ENCODE assay signal across 8 cellular contexts in the genomic region with DNA sequence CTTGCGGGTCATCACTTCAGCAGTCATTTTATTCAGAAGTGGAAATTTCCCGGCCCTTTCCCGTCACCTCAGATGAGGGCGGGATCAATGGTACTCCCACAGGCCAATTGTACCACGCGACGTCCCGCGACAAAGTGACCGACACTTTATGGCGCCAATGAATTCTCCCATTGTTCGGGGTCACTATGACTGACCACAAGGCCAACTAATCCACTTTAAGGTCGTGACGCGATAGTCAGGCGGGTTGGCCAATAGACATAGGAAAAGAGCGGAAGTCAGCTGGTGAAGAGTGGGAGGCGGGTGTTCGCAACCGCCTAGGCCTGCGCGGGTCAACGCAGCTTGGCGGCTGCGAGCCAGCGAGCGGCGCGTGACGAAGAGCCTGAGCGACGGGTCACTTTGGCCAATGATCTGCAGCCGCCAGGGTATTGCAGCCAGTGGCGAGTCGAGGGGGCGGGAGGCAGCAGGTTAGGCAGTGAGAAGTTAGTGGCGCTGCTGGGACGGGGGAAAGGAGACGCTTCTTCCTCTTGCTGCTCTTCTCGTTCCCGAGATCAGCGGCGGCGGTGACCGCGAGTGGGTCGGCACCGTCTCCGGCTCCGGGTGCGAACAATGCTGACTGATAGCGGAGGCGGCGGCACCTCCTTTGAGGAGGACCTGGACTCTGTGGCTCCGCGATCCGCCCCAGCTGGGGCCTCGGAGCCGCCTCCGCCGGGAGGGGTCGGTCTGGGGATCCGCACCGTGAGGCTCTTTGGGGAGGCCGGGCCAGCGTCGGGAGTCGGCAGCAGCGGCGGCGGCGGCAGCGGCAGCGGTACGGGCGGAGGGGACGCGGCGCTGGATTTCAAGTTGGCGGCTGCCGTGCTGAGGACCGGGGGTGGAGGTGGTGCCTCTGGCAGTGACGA. TPM values are rescaled to one million over a fixed set of nuclear protein-coding genes. Genes with fewer than 3 reads are reported as not detected.
DNase-seq lines count a peak whose midpoint lies in the region; ATAC-seq and TF ChIP-seq lines count a peak whose summit lies in the region.

TSS of gene ANKHD1 (plus strand) at position 472 of the 896 bp plus-strand sequence. CDS start at position 607, 135 bp downstream.

- H3K36me3 ChIP-seq in PC-3 (ENCODE audit: low read depth, low read length) = no peaks in the 10 kb centered on the region

- CTCF ChIA-PET in PC-3 (lab: Charles Lee) = interaction anchor here (0.5 to 0.9 kb wide), 3 partner anchors 50 to 262 kb away, joined by 3 to 6 read pairs (median 3); partner anchors contain the start of gene HBEGF

- no peaks in the 10 kb centered on the region for H3F3A ChIP-seq in PC-3 (ENCODE audit: low read length, unreplicated experiment)

- ATAC-seq in GM21576 (IDR thresholded peaks at IDR 0.05; ENCODE audit: unreplicated experiment) (peak; percentile 82), PC-3 (peak; percentile 73)

- H3K9me3 ChIP-seq in PC-3 (ENCODE audit: low read length) = no peaks in the 10 kb centered on the region

- peaks cover 30% of the 10 kb centered on the region for H3K4me1 ChIP-seq in PC-3 (ENCODE audit: insufficient read depth, low read length)

- TSS peak; percentile 47 for BruUV-seq in PC-3 (replicated peaks; lab: Mats Ljungman, UMichigan)

- DNase-seq in DMS114 treated with DMSO at 0.1 percent for 48 hours (lab: John Stamatoyannopoulos, UW; ENCODE audit: unreplicated experiment) (peak; percentile 99), PC-3 (peak; percentile 100), activated T-cell treated with anti-CD3 and anti-CD28 coated beads for 48 hours (ENCODE audit: low read depth) (peak; percentile 94), epithelial cell of proximal tubule (ENCODE audit: low read depth) (peak; percentile 100), mucosa of gallbladder (ENCODE audit: low spot score) (peak; percentile 100)
- peak; percentile 94 for DNase-seq in stimulated activated CD8-positive, alpha-beta memory T cell treated with anti-CD3 and anti-CD28 coated beads, Interleukin-4, amount 100 ng/mL, for 48 hours

- intact Hi-C loops in PC-3 (cut with micrococcal nuclease) = loop anchor here (1.0 to 5.0 kb wide), 3 partner anchors 28 to 317 kb away; no protein-coding TSS in a partner anchor

- no peak for TF ChIP-seq EP300 in Ishikawa (IDR thresholded peaks at IDR 0.05; ENCODE audit: borderline replicate concordance)

- H3K4me2 ChIP-seq in PC-3 (ENCODE audit: low read length) = peak within 1 kb of the TSS; percentile 84

- no peaks in the 10 kb centered on the region for H3K9me2 ChIP-seq in PC-3 (replicated peaks; ENCODE audit: low read length)

- POLR2A ChIA-PET in PC-3 (lab: Charles Lee; ENCODE audit: unreplicated experiment) = interaction anchor here (0.5 kb wide), 1 partner anchor 120 kb away, joined by 3 read pairs; no protein-coding TSS in a partner anchor

- no peak for TF ChIP-seq RAD21 in Ishikawa (IDR thresholded peaks at IDR 0.05; ENCODE audit: low read depth)

- H3K79me2 ChIP-seq in PC-3 (ENCODE audit: low read length) = peaks cover 62% of the 10 kb centered on the region

- no peaks in the 10 kb centered on the region for H3K27me3 ChIP-seq in PC-3 (ENCODE audit: low read length)

- peak within 1 kb of the TSS; percentile 93 for H3K9ac ChIP-seq in PC-3 (ENCODE audit: low read length)

- H4K20me1 ChIP-seq in PC-3 (ENCODE audit: low read length) = peaks cover 25% of the 10 kb centered on the region

- TF ChIP-seq CTCF in PC-3 (conservative IDR thresholded peaks at IDR 0.05; ENCODE audit: low read depth, low read length) (no peak), epithelial cell of proximal tubule (conservative IDR thresholded peaks at IDR 0.05; ENCODE audit: low read depth, low read length) (no peak)

- peak within 1 kb of the TSS; percentile 91 for H2AFZ ChIP-seq in PC-3 (ENCODE audit: low read length)

- H3K27ac ChIP-seq in PC-3 (ENCODE audit: low read length) = peak within 1 kb of the TSS; percentile 79

- H3K4me3 ChIP-seq in PC-3 (ENCODE audit: low read length) (peak within 1 kb of the TSS; percentile 97), epithelial cell of proximal tubule (ENCODE audit: low read depth, low read length) (peak within 1 kb of the TSS; percentile 96)

TF ChIP-seq in Ishikawa, 13 proteins besides CTCF, POLR2A, EP300 and RAD21:
- TF ChIP-seq CREB1 (IDR thresholded peaks at IDR 0.05; ENCODE audit: low read depth) = peak; percentile 88
- 0 out of 2 replicates have a peak, but pooled peaks have one; percentile 20 for TF ChIP-seq EGR1 (IDR thresholded peaks at IDR 0.05)
- peak; percentile 83 for TF ChIP-seq YY1 (IDR thresholded peaks at IDR 0.05; ENCODE audit: low read depth)
- TF ChIP-seq, protein P1, sequence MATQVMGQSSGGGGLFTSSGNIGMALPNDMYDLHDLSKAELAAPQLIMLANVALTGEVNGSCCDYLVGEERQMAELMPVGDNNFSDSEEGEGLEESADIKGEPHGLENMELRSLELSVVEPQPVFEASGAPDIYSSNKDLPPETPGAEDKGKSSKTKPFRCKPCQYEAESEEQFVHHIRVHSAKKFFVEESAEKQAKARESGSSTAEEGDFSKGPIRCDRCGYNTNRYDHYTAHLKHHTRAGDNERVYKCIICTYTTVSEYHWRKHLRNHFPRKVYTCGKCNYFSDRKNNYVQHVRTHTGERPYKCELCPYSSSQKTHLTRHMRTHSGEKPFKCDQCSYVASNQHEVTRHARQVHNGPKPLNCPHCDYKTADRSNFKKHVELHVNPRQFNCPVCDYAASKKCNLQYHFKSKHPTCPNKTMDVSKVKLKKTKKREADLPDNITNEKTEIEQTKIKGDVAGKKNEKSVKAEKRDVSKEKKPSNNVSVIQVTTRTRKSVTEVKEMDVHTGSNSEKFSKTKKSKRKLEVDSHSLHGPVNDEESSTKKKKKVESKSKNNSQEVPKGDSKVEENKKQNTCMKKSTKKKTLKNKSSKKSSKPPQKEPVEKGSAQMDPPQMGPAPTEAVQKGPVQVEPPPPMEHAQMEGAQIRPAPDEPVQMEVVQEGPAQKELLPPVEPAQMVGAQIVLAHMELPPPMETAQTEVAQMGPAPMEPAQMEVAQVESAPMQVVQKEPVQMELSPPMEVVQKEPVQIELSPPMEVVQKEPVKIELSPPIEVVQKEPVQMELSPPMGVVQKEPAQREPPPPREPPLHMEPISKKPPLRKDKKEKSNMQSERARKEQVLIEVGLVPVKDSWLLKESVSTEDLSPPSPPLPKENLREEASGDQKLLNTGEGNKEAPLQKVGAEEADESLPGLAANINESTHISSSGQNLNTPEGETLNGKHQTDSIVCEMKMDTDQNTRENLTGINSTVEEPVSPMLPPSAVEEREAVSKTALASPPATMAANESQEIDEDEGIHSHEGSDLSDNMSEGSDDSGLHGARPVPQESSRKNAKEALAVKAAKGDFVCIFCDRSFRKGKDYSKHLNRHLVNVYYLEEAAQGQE (IDR thresholded peaks at IDR 0.05; ENCODE audit: low read depth) = no peak
- no peak; the same call in 1 of the 2 replicates for TF ChIP-seq TCF12 (IDR thresholded peaks at IDR 0.05; ENCODE audit: low read depth)
- TF ChIP-seq NFIC (IDR thresholded peaks at IDR 0.05) = peak; percentile 79
- TF ChIP-seq FOXM1 (IDR thresholded peaks at IDR 0.05; ENCODE audit: borderline replicate concordance, low read depth) = no peak
- TF ChIP-seq CEBPB (IDR thresholded peaks at IDR 0.05) = no peak; the same call in 1 of the 2 replicates
- peak; percentile 41 for TF ChIP-seq TEAD4 (IDR thresholded peaks at IDR 0.05)
- TF ChIP-seq, protein P2, sequence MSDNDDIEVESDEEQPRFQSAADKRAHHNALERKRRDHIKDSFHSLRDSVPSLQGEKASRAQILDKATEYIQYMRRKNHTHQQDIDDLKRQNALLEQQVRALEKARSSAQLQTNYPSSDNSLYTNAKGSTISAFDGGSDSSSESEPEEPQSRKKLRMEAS (IDR thresholded peaks at IDR 0.05) = 0 out of 2 replicates have a peak, but pooled peaks have one; percentile 23
- peak; percentile 90 for TF ChIP-seq USF1 (IDR thresholded peaks at IDR 0.05)
- peak; percentile 97 for TF ChIP-seq TAF1 (IDR thresholded peaks at IDR 0.05; ENCODE audit: low read depth)
- no peak for TF ChIP-seq ZBTB7A (IDR thresholded peaks at IDR 0.05; ENCODE audit: low read depth)

RNA-seq across cellular contexts. Expression of gene ANKHD1, which starts in this region (rescaled TPM):
- total RNA-seq in PC-3 (2014; rRNA removed) (64.6 and 81.1 TPM in 2 replicates), epithelial cell of proximal tubule (28.4 and 32.6 TPM in 2 replicates), mucosa of gallbladder (116 TPM)

Comparison
In these comparisons a context has a peak if more than half of its experiments do, and no peak if none do; other contexts are left out.
1. Peak in every context shown above with its lines: DNase-seq, ATAC-seq, H3K4me3 ChIP-seq and H3K27ac ChIP-seq.